Comparison of ENCODE assay signal across 13 cellular contexts in the genomic region with DNA sequence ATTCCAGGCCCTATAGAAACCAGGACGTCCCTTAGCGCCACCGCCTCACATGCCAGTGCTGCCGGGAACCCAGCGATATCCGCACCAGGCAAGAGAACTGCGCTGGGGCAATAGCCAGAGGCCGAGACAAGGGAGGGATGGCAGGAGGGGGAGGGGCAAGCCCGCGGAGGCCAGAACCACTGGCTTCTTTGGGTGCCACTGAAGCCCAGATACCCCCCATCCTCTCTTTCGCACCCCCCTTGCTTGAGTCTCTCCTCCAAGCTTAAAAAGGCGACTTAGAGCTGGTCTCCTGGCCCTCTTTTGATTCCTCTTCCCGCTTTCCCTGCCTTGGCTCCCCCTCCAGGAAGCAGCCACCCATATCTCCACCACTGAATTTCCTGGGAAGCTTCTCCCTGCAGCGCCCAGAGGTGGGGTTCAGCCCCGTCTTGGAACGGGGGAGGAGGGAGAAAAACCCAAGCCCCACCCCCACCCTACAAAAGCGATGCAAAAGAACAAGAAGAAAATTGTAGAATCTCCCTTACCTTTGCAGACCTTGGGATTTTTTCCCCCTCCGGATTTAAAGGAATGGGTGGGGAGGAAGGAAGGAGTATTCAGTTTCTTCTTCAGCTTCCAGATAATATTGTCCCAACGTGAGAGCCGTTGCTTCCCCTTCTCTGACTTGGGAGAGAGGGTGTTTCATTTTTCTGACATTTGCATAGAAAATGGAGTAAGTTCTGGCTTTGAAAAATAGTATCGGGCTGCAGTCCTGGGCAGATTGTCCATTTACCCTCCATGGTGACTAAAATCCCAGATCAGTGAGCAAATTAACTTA. TPM values are rescaled to one million over a fixed set of nuclear protein-coding genes. Genes with fewer than 3 reads are reported as not detected.
DNase-seq lines count a peak whose midpoint lies in the region; ATAC-seq and TF ChIP-seq lines count a peak whose summit lies in the region.
"Had no signal": no experiment of that assay in that cellular context is flagged by ENCODE, and none has a peak within 500 bp of the region (broad histone marks: within the 10 kb centered on the region; RNA-seq: fewer than 3 reads in every experiment).

No MANE protein-coding gene starts in this region.

- TSS peak; percentile 54 for BruUV-seq in HCT116 (replicated peaks; lab: Mats Ljungman, UMichigan)

- H3K9me2 ChIP-seq in HCT116 (ENCODE audit: insufficient read depth) = no peaks in the 10 kb centered on the region

- peak overlapping the region; percentile 83 for H3K9ac ChIP-seq in HCT116 (ENCODE audit: low read length)
- H3K9ac ChIP-seq: BLaER1 treated with 17β-estradiol and CSF1 and Interleukin-3, amounts not matched to agents 10 nM and 100 nM had no signal

- no peaks in the 10 kb centered on the region for H3K27me3 Mint-ChIP-seq in mesothelial cell of epicardium (ENCODE audit: low read depth)

- CTCF ChIA-PET in HCT116 (lab: Charles Lee) = interaction anchor here (0.7 to 1.2 kb wide), 3 partner anchors 68 to 344 kb away, joined by 5 to 7 read pairs (median 6); no protein-coding TSS in a partner anchor

- peaks cover 89% of the 10 kb centered on the region for H3K4me1 Mint-ChIP-seq in mesothelial cell of epicardium

- H3K27ac ChIP-seq in 22Rv1 (peak overlapping the region; percentile 96), HCT116 (ENCODE audit: low read depth, low read length) (peak overlapping the region; percentile 94)
- H3K27ac ChIP-seq: BLaER1 treated with 17β-estradiol and CSF1 and Interleukin-3, amounts not matched to agents 10 nM and 100 nM; esophagus muscularis mucosa had no signal

- intact Hi-C loops in HCT116 (cut with micrococcal nuclease) = no loop called here

- H3K9me3 Mint-ChIP-seq in mesothelial cell of epicardium = no peaks in the 10 kb centered on the region
- H3K9me3 Mint-ChIP-seq: activated naive CD4-positive, alpha-beta T cell treated with anti-CD3 and anti-CD28 coated beads, Interleukin-2, amount 10 ng/mL, durations not matched to agents 7 days and 5 days had no signal

- peak overlapping the region; percentile 78 to 87 for H3K4me3 ChIP-seq in HCT116 (replicated peaks in 1 of 2; ENCODE audit: low read depth in 1 of 2, low read length in 2 of 2)
- H3K4me3 ChIP-seq in WI38 (ENCODE audit: low read depth, low read length) = peak overlapping the region; percentile 38
- H3K4me3 ChIP-seq in BE2C (ENCODE audit: low read depth, low read length) = no peak overlapping the region
- H3K4me3 ChIP-seq: BLaER1 treated with 17β-estradiol and CSF1 and Interleukin-3, amounts not matched to agents 10 nM and 100 nM had no signal

- DNase-seq in HCT116 (ENCODE audit: low read depth, low spot score) (peak; percentile 69), mesothelial cell of epicardium (ENCODE audit: low spot score in 2 of 2, unreplicated experiment in 2 of 2) (no peak), GM10266 (ENCODE audit: extremely low spot score) (no peak), BE2C (no peak)
- DNase-seq: activated CD4-positive, CD25-positive, alpha-beta regulatory T cell; activated naive CD4-positive, alpha-beta T cell treated with anti-CD3 and anti-CD28 coated beads, Interleukin-2, amount 10 ng/mL, durations not matched to agents 7 days and 5 days; NCI-H2171 had no signal

- TF ChIP-seq POLR2A in HCT116 (IDR thresholded peaks at IDR 0.05; ENCODE audit: borderline replicate concordance, extremely low read depth, insufficient read depth, insufficient read length) = peak; percentile 35

- H3K36me3 Mint-ChIP-seq in mesothelial cell of epicardium = peaks cover 18% of the 10 kb centered on the region
- H3K36me3 Mint-ChIP-seq: activated naive CD4-positive, alpha-beta T cell treated with anti-CD3 and anti-CD28 coated beads, Interleukin-2, amount 10 ng/mL, durations not matched to agents 7 days and 5 days had no signal

- H3K27me3 ChIP-seq in HCT116 (ENCODE audit: insufficient read depth, low read length) = no peaks in the 10 kb centered on the region
- H3K27me3 ChIP-seq in BE2C = peaks cover 100% of the 10 kb centered on the region

- RAD21 ChIA-PET in HCT116 (lab: Charles Lee; ENCODE audit: low non-redundant PET in 1 of 2, low total read pairs in 2 of 2, uncharacterized antibody in 2 of 2, unreplicated experiment in 2 of 2) = interaction anchor here in 1 of 2 experiments (0.7 kb wide), 1 partner anchor 389 kb away, joined by 7 read pairs; no protein-coding TSS in a partner anchor

- H3K27ac Mint-ChIP-seq in mesothelial cell of epicardium = peak overlapping the region; percentile 100
- H3K27ac Mint-ChIP-seq: activated naive CD4-positive, alpha-beta T cell treated with anti-CD3 and anti-CD28 coated beads, Interleukin-2, amount 10 ng/mL, durations not matched to agents 7 days and 5 days had no signal

- no peak for TF ChIP-seq RAD21 in HCT116 (IDR thresholded peaks at IDR 0.05; ENCODE audit: low read depth)

- H3K4me3 Mint-ChIP-seq in mesothelial cell of epicardium = peak overlapping the region; percentile 90
- H3K4me3 Mint-ChIP-seq: activated naive CD4-positive, alpha-beta T cell treated with anti-CD3 and anti-CD28 coated beads, Interleukin-2, amount 10 ng/mL, durations not matched to agents 7 days and 5 days had no signal

- H3K79me2 ChIP-seq in HCT116 (ENCODE audit: insufficient read depth, low read length) = peaks cover 75% of the 10 kb centered on the region

- H3K4me1 ChIP-seq in HCT116 (ENCODE audit: control insufficient read depth in 1 of 2, insufficient read depth in 2 of 2, low read length in 2 of 2) (peaks cover 40 to 63% of the 10 kb centered on the region in 2 experiments), BE2C (no peaks in the 10 kb centered on the region)
- H3K4me1 ChIP-seq: BLaER1 treated with 17β-estradiol and CSF1 and Interleukin-3, amounts not matched to agents 10 nM and 100 nM had no signal

- H3K9me3 ChIP-seq in HCT116 (ENCODE audit: control insufficient read depth in 1 of 2, insufficient read depth in 1 of 2, low read depth in 1 of 2, low read length in 2 of 2) = no peaks in the 10 kb centered on the region
- no peaks in the 10 kb centered on the region for H3K9me3 ChIP-seq in BE2C
- H3K9me3 ChIP-seq: BLaER1 treated with 17β-estradiol and CSF1 and Interleukin-3, amounts not matched to agents 10 nM and 100 nM; esophagus muscularis mucosa had no signal

- TF ChIP-seq CTCF in 22Rv1 (IDR thresholded peaks at IDR 0.05) = no peak
- TF ChIP-seq CTCF in HCT116 (IDR thresholded peaks at IDR 0.05 in 2 of 3, conservative IDR thresholded peaks at IDR 0.05 in 1 of 3; ENCODE audit: borderline replicate concordance in 1 of 3, insufficient read depth in 1 of 3, low read depth in 2 of 3, low read length in 2 of 3) = peak in 1 of 3 experiments; percentile 18; a peak in 2 of 6 replicates
- TF ChIP-seq CTCF in WI38 (IDR thresholded peaks at IDR 0.05; ENCODE audit: low read depth, low read length) = no peak
- TF ChIP-seq CTCF in mesothelial cell of epicardium (IDR thresholded peaks at IDR 0.05; ENCODE audit: unreplicated experiment) = no peak
- no peak for TF ChIP-seq CTCF in GM10266 (IDR thresholded peaks at IDR 0.05; ENCODE audit: control insufficient read depth, insufficient read depth, low read depth, missing control alignments)
- no peak for TF ChIP-seq CTCF in BE2C (IDR thresholded peaks at IDR 0.05; ENCODE audit: low read depth, low read length)

- peaks cover 0 to 4% of the 10 kb centered on the region in 2 experiments; a peak in 1 of 4 replicates for H3K36me3 ChIP-seq in HCT116 (ENCODE audit: control insufficient read depth in 1 of 2, insufficient read depth in 2 of 2, low read length in 2 of 2)
- H3K36me3 ChIP-seq in BE2C = no peaks in the 10 kb centered on the region
- H3K36me3 ChIP-seq: BLaER1 treated with 17β-estradiol and CSF1 and Interleukin-3, amounts not matched to agents 10 nM and 100 nM; esophagus muscularis mucosa had no signal

- ATAC-seq in HCT116 (peak; percentile 68), HG03045 (IDR thresholded peaks at IDR 0.05; ENCODE audit: unreplicated experiment) (no peak), GM18907 (IDR thresholded peaks at IDR 0.05; ENCODE audit: unreplicated experiment) (no peak)

- peak overlapping the region; percentile 82 for H3K4me2 ChIP-seq in HCT116 (ENCODE audit: low read length)
- H3K4me2 ChIP-seq: BLaER1 treated with 17β-estradiol and CSF1 and Interleukin-3, amounts not matched to agents 10 nM and 100 nM had no signal

- POLR2A ChIA-PET in HCT116 (lab: Charles Lee) = interaction anchor here (0.7 to 1.6 kb wide), 5 partner anchors 8 to 556 kb away, joined by 3 to 8 read pairs (median 4); a partner anchor contains a TSS

- no peak overlapping the region for H2AFZ ChIP-seq in HCT116 (ENCODE audit: low read depth, low read length, poor library complexity, severe bottlenecking)

- peaks cover 4% of the 10 kb centered on the region; the same call in 1 of the 2 replicates for H4K20me1 ChIP-seq in HCT116 (ENCODE audit: insufficient read depth)

TF ChIP-seq in HCT116, 20 proteins besides CTCF, POLR2A, EP300 and RAD21:
- peak; percentile 81; the same call in 1 of the 2 replicates for TF ChIP-seq ZFX (IDR thresholded peaks at IDR 0.05)
- peak; percentile 84 for TF ChIP-seq POLR2AphosphoS5 (IDR thresholded peaks at IDR 0.05; ENCODE audit: low read depth, low read length)
- no peak for TF ChIP-seq CEBPB (IDR thresholded peaks at IDR 0.05; ENCODE audit: low read depth)
- TF ChIP-seq YY1 (IDR thresholded peaks at IDR 0.05; ENCODE audit: extremely low read depth, insufficient replicate concordance, low read depth, low read length) = peak; percentile 56

RNA-seq across cellular contexts. Expression of a gene that starts 0.6 kb away (rescaled TPM):
- 64.8 TPM for total RNA-seq in HCT116 (2021; ENCODE audit: unreplicated experiment)
- 17.5 and 28.9 TPM in 2 replicates for polyA plus RNA-seq in HCT116 (2012)
- total RNA-seq in mesothelial cell of epicardium = 56.4 to 63.1 TPM (median 59.7 TPM) in 3 replicates
- polyA plus RNA-seq in BE2C (2012; ENCODE audit: insufficient read depth, insufficient read length, low read depth) = not detected

RNA-seq across cellular contexts. Expression of a gene that starts 6.7 kb away (rescaled TPM):
- total RNA-seq in HCT116 (2021; ENCODE audit: unreplicated experiment) (33.6 TPM), mesothelial cell of epicardium (18.6 to 20.3 TPM (median 19.5 TPM) in 3 replicates)
- polyA plus RNA-seq in HCT116 (2012) = 16.8 and 23.4 TPM in 2 replicates
- polyA plus RNA-seq in BE2C (2012; ENCODE audit: insufficient read depth, insufficient read length, low read depth) = not detected

RNA-seq across cellular contexts. Expression of a gene that starts 10.6 kb away (rescaled TPM):
- 19.8 TPM for total RNA-seq in HCT116 (2021; ENCODE audit: unreplicated experiment)
- polyA plus RNA-seq in HCT116 (2012) = 6.5 and 12.0 TPM in 2 replicates
- 28.6 to 32.4 TPM (median 31.1 TPM) in 3 replicates for total RNA-seq in mesothelial cell of epicardium
- not detected for polyA plus RNA-seq in BE2C (2012; ENCODE audit: insufficient read depth, insufficient read length, low read depth)

RNA-seq across cellular contexts. Expression of a gene that starts 10.9 kb away (rescaled TPM):
- total RNA-seq in HCT116 (2021; ENCODE audit: unreplicated experiment) (44.7 TPM), mesothelial cell of epicardium (75.7 to 82.4 TPM (median 78.8 TPM) in 3 replicates)
- polyA plus RNA-seq in HCT116 (2012) = 15.4 and 23.9 TPM in 2 replicates
- polyA plus RNA-seq in BE2C (2012; ENCODE audit: insufficient read depth, insufficient read length, low read depth) = not detected
- total RNA-seq: esophagus muscularis mucosa had no signal

RNA-seq across cellular contexts. Expression of a gene that starts 14.1 kb away (rescaled TPM):
- 19.8 TPM for total RNA-seq in HCT116 (2021; ENCODE audit: unreplicated experiment)
- 4.7 and 6.0 TPM in 2 replicates for polyA plus RNA-seq in HCT116 (2012)
- total RNA-seq in mesothelial cell of epicardium = 282 to 303 TPM (median 282 TPM) in 3 replicates
- not detected for polyA plus RNA-seq in BE2C (2012; ENCODE audit: insufficient read depth, insufficient read length, low read depth)
